22 cellular contexts compared by ENCODE assay signal in genomic region chr12:109686523-109686922, GRCh38.
"Had no signal": no experiment of that assay in that cellular context is flagged by ENCODE, and none has a peak within 500 bp of the region (broad histone marks: within the 10 kb centered on the region; RNA-seq: fewer than 3 reads in every experiment).

No MANE protein-coding gene starts in this region.

- H3K27ac Mint-ChIP-seq: effector memory CD8-positive, alpha-beta T cell; mesothelial cell of epicardium; naive thymus-derived CD8-positive, alpha-beta T cell; nephron progenitor cell; progenitor cell of endocrine pancreas; stimulated activated memory B cell treated with anti-CD40 and anti-IgM and Interleukin-4, amounts not matched to agents 10 μg/mL and 1 μg/mL and 100 μg/mL, for 72 hours had no signal

- H3K9me3 Mint-ChIP-seq: effector memory CD8-positive, alpha-beta T cell; mesothelial cell of epicardium; naive thymus-derived CD8-positive, alpha-beta T cell; nephron progenitor cell had no signal

- ATAC-seq: effector memory CD8-positive, alpha-beta T cell; left lung; naive thymus-derived CD8-positive, alpha-beta T cell; sciatic nerve; stimulated activated memory B cell treated with anti-CD40 and anti-IgM and Interleukin-4, amounts not matched to agents 10 μg/mL and 1 μg/mL and 100 μg/mL, for 72 hours; stimulated activated naive CD8-positive, alpha-beta T cell treated with anti-CD3 and anti-CD28 coated beads, Interleukin-15, Interleukin-2, amounts not matched to agents 100 U/mL and 50 U/mL, for 24 hours had no signal

- DNase-seq: cortex of kidney; effector memory CD8-positive, alpha-beta T cell; left lung; mesenchymal stem cell; naive thymus-derived CD8-positive, alpha-beta T cell; nephron progenitor cell; occipital lobe; ovary; stimulated activated CD4-positive, alpha-beta T cell treated with anti-CD3 and anti-CD28 coated beads, Interleukin-4, amount 100 ng/mL, for 4 hours; stimulated activated naive CD8-positive, alpha-beta T cell treated with anti-CD3 and anti-CD28 coated beads, Interleukin-15, Interleukin-2, amounts not matched to agents 100 U/mL and 50 U/mL, for 24 hours; substantia nigra; upper lobe of left lung; uterus had no signal

- H3K4me1 ChIP-seq: left lung, tibial nerve, upper lobe of left lung, uterus had no signal

- H3K27me3 ChIP-seq: left lung, ovary, tibial nerve, upper lobe of left lung, uterus had no signal

- H3K4me3 Mint-ChIP-seq: effector memory CD8-positive, alpha-beta T cell; mesothelial cell of epicardium; naive thymus-derived CD8-positive, alpha-beta T cell; nephron progenitor cell; stimulated activated memory B cell treated with anti-CD40 and anti-IgM and Interleukin-4, amounts not matched to agents 10 μg/mL and 1 μg/mL and 100 μg/mL, for 72 hours had no signal

- H3K36me3 Mint-ChIP-seq: mesothelial cell of epicardium; naive thymus-derived CD8-positive, alpha-beta T cell; stimulated activated memory B cell treated with anti-CD40 and anti-IgM and Interleukin-4, amounts not matched to agents 10 μg/mL and 1 μg/mL and 100 μg/mL, for 72 hours had no signal

- H3K27ac ChIP-seq: left lung, ovary, thoracic aorta, tibial nerve, upper lobe of left lung, uterus had no signal

- FAIRE-seq: endometrium, frontal cortex, keratinocyte had no signal

- H3K4me3 ChIP-seq: left lung, ovary, thoracic aorta, tibial nerve, upper lobe of left lung, uterus had no signal

- H3K36me3 ChIP-seq: left lung, ovary, thoracic aorta, tibial nerve, upper lobe of left lung, uterus had no signal

- H3K4me1 Mint-ChIP-seq: mesothelial cell of epicardium; naive thymus-derived CD8-positive, alpha-beta T cell; stimulated activated memory B cell treated with anti-CD40 and anti-IgM and Interleukin-4, amounts not matched to agents 10 μg/mL and 1 μg/mL and 100 μg/mL, for 72 hours had no signal

- H3K9me3 ChIP-seq: left lung, ovary, thoracic aorta, tibial nerve, upper lobe of left lung, uterus had no signal
